ENCODE assay signal across 1 cellular context in genomic region chr5:124808842-124809268, GRCh38.
TF ChIP-seq lines count a peak whose summit lies in the region.

No MANE protein-coding gene starts in this region.

TF ChIP-seq in K562, 482 proteins besides CTCF, POLR2A, EP300 and RAD21 (continued from another document and continues in another):
- no peak for TF ChIP-seq E4F1 (CRISPR knock-in tag; IDR thresholded peaks at IDR 0.05; ENCODE audit: borderline replicate concordance)
- TF ChIP-seq EGR1 (conservative IDR thresholded peaks at IDR 0.05), result peak; percentile 68
- no peak for TF ChIP-seq ATF1 (CRISPR knock-in tag; IDR thresholded peaks at IDR 0.05)
- peak; percentile 46 for TF ChIP-seq ATF1 (tag; IDR thresholded peaks at IDR 0.05)
- no peak for TF ChIP-seq ERF (CRISPR knock-in tag; IDR thresholded peaks at IDR 0.05)
- TF ChIP-seq, protein P1, sequence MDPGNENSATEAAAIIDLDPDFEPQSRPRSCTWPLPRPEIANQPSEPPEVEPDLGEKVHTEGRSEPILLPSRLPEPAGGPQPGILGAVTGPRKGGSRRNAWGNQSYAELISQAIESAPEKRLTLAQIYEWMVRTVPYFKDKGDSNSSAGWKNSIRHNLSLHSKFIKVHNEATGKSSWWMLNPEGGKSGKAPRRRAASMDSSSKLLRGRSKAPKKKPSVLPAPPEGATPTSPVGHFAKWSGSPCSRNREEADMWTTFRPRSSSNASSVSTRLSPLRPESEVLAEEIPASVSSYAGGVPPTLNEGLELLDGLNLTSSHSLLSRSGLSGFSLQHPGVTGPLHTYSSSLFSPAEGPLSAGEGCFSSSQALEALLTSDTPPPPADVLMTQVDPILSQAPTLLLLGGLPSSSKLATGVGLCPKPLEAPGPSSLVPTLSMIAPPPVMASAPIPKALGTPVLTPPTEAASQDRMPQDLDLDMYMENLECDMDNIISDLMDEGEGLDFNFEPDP (CRISPR knock-in tag; IDR thresholded peaks at IDR 0.05), result no peak
- TF ChIP-seq NUFIP1 (IDR thresholded peaks at IDR 0.05; ENCODE audit: partially characterized antibody), result no peak
- TF ChIP-seq HMBOX1 (IDR thresholded peaks at IDR 0.05), result no peak
- no peak for TF ChIP-seq PREB (CRISPR knock-in tag; IDR thresholded peaks at IDR 0.05)
- no peak for TF ChIP-seq SMC3 (conservative IDR thresholded peaks at IDR 0.05; ENCODE audit: insufficient read depth, low read depth, low read length)
- no peak for TF ChIP-seq NCOA6 (IDR thresholded peaks at IDR 0.05)
- TF ChIP-seq, protein P2, sequence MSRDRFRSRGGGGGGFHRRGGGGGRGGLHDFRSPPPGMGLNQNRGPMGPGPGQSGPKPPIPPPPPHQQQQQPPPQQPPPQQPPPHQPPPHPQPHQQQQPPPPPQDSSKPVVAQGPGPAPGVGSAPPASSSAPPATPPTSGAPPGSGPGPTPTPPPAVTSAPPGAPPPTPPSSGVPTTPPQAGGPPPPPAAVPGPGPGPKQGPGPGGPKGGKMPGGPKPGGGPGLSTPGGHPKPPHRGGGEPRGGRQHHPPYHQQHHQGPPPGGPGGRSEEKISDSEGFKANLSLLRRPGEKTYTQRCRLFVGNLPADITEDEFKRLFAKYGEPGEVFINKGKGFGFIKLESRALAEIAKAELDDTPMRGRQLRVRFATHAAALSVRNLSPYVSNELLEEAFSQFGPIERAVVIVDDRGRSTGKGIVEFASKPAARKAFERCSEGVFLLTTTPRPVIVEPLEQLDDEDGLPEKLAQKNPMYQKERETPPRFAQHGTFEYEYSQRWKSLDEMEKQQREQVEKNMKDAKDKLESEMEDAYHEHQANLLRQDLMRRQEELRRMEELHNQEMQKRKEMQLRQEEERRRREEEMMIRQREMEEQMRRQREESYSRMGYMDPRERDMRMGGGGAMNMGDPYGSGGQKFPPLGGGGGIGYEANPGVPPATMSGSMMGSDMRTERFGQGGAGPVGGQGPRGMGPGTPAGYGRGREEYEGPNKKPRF (IDR thresholded peaks at IDR 0.05; ENCODE audit: low read depth, low read length), result no peak
- TF ChIP-seq NFRKB (IDR thresholded peaks at IDR 0.05; ENCODE audit: low read depth), result peak; percentile 93
- TF ChIP-seq, protein P3, sequence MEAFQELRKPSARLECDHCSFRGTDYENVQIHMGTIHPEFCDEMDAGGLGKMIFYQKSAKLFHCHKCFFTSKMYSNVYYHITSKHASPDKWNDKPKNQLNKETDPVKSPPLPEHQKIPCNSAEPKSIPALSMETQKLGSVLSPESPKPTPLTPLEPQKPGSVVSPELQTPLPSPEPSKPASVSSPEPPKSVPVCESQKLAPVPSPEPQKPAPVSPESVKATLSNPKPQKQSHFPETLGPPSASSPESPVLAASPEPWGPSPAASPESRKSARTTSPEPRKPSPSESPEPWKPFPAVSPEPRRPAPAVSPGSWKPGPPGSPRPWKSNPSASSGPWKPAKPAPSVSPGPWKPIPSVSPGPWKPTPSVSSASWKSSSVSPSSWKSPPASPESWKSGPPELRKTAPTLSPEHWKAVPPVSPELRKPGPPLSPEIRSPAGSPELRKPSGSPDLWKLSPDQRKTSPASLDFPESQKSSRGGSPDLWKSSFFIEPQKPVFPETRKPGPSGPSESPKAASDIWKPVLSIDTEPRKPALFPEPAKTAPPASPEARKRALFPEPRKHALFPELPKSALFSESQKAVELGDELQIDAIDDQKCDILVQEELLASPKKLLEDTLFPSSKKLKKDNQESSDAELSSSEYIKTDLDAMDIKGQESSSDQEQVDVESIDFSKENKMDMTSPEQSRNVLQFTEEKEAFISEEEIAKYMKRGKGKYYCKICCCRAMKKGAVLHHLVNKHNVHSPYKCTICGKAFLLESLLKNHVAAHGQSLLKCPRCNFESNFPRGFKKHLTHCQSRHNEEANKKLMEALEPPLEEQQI (IDR thresholded peaks at IDR 0.05), result peak; percentile 57; the same call in 1 of the 2 replicates
- TF ChIP-seq ID3 (CRISPR knock-in tag; IDR thresholded peaks at IDR 0.05), result no peak
- TF ChIP-seq ID3 (tag; IDR thresholded peaks at IDR 0.05), result no peak
- no peak for TF ChIP-seq KDM1A (IDR thresholded peaks at IDR 0.05)
- no peak for TF ChIP-seq ARHGAP35 (IDR thresholded peaks at IDR 0.05; ENCODE audit: partially characterized antibody)
- peak; percentile 64 for TF ChIP-seq ZNF316 (IDR thresholded peaks at IDR 0.05)
- peak; percentile 49 for TF ChIP-seq CXXC5 (CRISPR knock-in tag; IDR thresholded peaks at IDR 0.05)
- TF ChIP-seq ZNF263 (CRISPR knock-in tag; IDR thresholded peaks at IDR 0.05; ENCODE audit: borderline replicate concordance), result no peak
- no peak for TF ChIP-seq ZNF174 (CRISPR knock-in tag; IDR thresholded peaks at IDR 0.05)
- no peak for TF ChIP-seq CEBPB (tag; IDR thresholded peaks at IDR 0.05)
- TF ChIP-seq ZNF639 (CRISPR knock-in tag; conservative IDR thresholded peaks at IDR 0.05 in 1 of 2, IDR thresholded peaks at IDR 0.05 in 1 of 2), result no peak
- no peak for TF ChIP-seq HSF4 (CRISPR knock-in tag; IDR thresholded peaks at IDR 0.05; ENCODE audit: borderline replicate concordance)
- TF ChIP-seq MTA2 (IDR thresholded peaks at IDR 0.05; ENCODE audit: low read depth), result no peak
- no peak for TF ChIP-seq TSHZ1 (CRISPR knock-in tag; IDR thresholded peaks at IDR 0.05)
- TF ChIP-seq MXD1 (CRISPR knock-in tag; IDR thresholded peaks at IDR 0.05; ENCODE audit: borderline replicate concordance, poor library complexity, severe bottlenecking), result no peak
- TF ChIP-seq POLR2H (tag; IDR thresholded peaks at IDR 0.05; ENCODE audit: low read depth), result peak; percentile 64
- no peak for TF ChIP-seq THAP7 (CRISPR knock-in tag; IDR thresholded peaks at IDR 0.05)
- no peak for TF ChIP-seq RBM39 (optimal IDR thresholded peaks at IDR 0.05; ENCODE audit: low read depth, low read length)
- TF ChIP-seq PKNOX1 (IDR thresholded peaks at IDR 0.05), result peak; percentile 72
- no peak for TF ChIP-seq MIER1 (IDR thresholded peaks at IDR 0.05; ENCODE audit: low read depth)
- no peak for TF ChIP-seq BRF1 (IDR thresholded peaks at IDR 0.05; ENCODE audit: borderline replicate concordance, extremely low read depth, insufficient read length)
- TF ChIP-seq NFIX (CRISPR knock-in tag; IDR thresholded peaks at IDR 0.05; ENCODE audit: low read depth), result no peak
- TF ChIP-seq, protein P4, sequence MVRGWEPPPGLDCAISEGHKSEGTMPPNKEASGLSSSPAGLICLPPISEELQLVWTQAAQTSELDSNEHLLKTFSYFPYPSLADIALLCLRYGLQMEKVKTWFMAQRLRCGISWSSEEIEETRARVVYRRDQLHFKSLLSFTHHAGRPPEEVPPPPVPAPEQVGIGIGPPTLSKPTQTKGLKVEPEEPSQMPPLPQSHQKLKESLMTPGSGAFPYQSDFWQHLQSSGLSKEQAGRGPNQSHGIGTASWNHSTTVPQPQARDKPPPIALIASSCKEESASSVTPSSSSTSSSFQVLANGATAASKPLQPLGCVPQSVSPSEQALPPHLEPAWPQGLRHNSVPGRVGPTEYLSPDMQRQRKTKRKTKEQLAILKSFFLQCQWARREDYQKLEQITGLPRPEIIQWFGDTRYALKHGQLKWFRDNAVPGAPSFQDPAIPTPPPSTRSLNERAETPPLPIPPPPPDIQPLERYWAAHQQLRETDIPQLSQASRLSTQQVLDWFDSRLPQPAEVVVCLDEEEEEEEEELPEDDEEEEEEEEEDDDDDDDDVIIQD (CRISPR knock-in tag; IDR thresholded peaks at IDR 0.05), result no peak
- TF ChIP-seq DPF2 (IDR thresholded peaks at IDR 0.05), result peak; percentile 35; the same call in 1 of the 2 replicates
- no peak for TF ChIP-seq ZNF830 (CRISPR knock-in tag; IDR thresholded peaks at IDR 0.05)
- no peak for TF ChIP-seq FOXP1 (CRISPR knock-in tag; IDR thresholded peaks at IDR 0.05)
- no peak for TF ChIP-seq ZNF507 (tag; conservative IDR thresholded peaks at IDR 0.05)
- TF ChIP-seq SMAD4 (CRISPR knock-in tag; conservative IDR thresholded peaks at IDR 0.05), result 0 out of 2 replicates have a peak, but pooled peaks have one; percentile 48
